15 cellular contexts compared by ENCODE assay signal in the genomic region with DNA sequence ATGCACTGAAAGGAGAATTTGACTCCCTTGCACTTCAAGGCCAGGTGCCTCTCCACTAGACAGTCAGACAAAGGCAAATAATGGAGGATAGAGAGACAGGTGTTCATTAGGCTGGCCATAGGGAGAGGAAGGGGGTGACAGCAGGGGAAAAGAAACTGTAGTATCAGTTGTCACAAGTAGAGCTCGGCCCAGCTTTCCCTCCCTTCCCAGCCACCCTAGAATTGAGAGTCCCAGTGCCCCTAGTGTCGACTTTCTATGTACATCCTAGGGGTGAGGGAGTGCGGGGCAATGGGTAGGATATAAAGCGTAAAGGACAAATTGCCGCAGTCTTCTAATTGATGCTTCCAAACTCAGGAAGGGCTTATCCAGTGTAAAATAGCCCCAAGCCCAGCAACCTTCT. TPM values are rescaled to one million over a fixed set of nuclear protein-coding genes. Genes with fewer than 3 reads are reported as not detected.
A peak's percentile ranks its signal among the peaks of the same experiment; 100 is the strongest.
DNase-seq lines count a peak whose midpoint lies in the region; ATAC-seq and TF ChIP-seq lines count a peak whose summit lies in the region.
"Had no signal": no experiment of that assay in that cellular context is flagged by ENCODE, and none has a peak within 500 bp of the region (broad histone marks: within the 10 kb centered on the region; RNA-seq: fewer than 3 reads in every experiment).

No MANE protein-coding gene starts in this region.

- H2AK5ac ChIP-seq in H9 (ENCODE audit: insufficient read length, low read length), result no peak overlapping the region
- no peak overlapping the region for H2AK5ac ChIP-seq in neuronal stem cell (ENCODE audit: low read depth, low read length)

- DNase-seq in H9 (no peak), NCI-H2107 (lab: John Stamatoyannopoulos, UW) (peak; percentile 89), WTC11 (ENCODE audit: low spot score) (no peak), neuronal stem cell (ENCODE audit: low spot score) (no peak), RPMI8226 (no peak)
- no peak for DNase-seq in activated CD4-positive, alpha-beta T cell treated with anti-CD3 and anti-CD28 coated beads for 48 hours
- DNase-seq: activated T-cell treated with anti-CD3 and anti-CD28 coated beads, Interleukin-2, amount 50 U/mL, for 4 hours; CD4-positive, CD25-positive, alpha-beta regulatory T cell; natural killer cell; stimulated activated CD4-positive, alpha-beta T cell treated with anti-CD3 and anti-CD28 coated beads, Interleukin-12 subunit alpha, Interleukin-12 subunit beta, amount 100 ng/mL, for 4 hours had no signal

- H3K9me3 Mint-ChIP-seq in H9 (no peaks in the 10 kb centered on the region), WTC11 (no peaks in the 10 kb centered on the region)
- H3K9me3 Mint-ChIP-seq: activated T-cell treated with anti-CD3 and anti-CD28 coated beads, Interleukin-2, amount 50 U/mL, for 4 hours; CD4-positive, CD25-positive, alpha-beta regulatory T cell; natural killer cell had no signal

- H2BK15ac ChIP-seq in H9 (ENCODE audit: low read depth, low read length) (no peak overlapping the region), neuronal stem cell (ENCODE audit: low read length) (no peak overlapping the region)

- H3K4ac ChIP-seq in H9 (ENCODE audit: low read depth, low read length) (no peak overlapping the region), neuronal stem cell (ENCODE audit: low read length) (no peak overlapping the region)

- no peaks in the 10 kb centered on the region for H3K23me2 ChIP-seq in H9 (ENCODE audit: insufficient read length, low read depth, low read length, poor library complexity, severe bottlenecking)

- no CpG with 5 or more reads among the region's 5 CpGs for WGBS in H9 (ENCODE audit: extremely low coverage, insufficient read length, low lambda C conversion rate)
- WGBS in neuronal stem cell (ENCODE audit: extremely low coverage in 2 of 2, insufficient read length in 2 of 2, insufficient replicate concordance in 1 of 2), 2 donors, result no CpG with 5 or more reads among the region's 5 CpGs

- H3K36me3 Mint-ChIP-seq in H9 (ENCODE audit: insufficient read depth in 1 of 3, low read depth in 3 of 3) (peaks cover 0 to 15% (median 2%) of the 10 kb centered on the region in 3 experiments; a peak in 3 of 7 replicates), WTC11 (peaks cover 8% of the 10 kb centered on the region; the same call in 1 of the 2 replicates)

- H2BK120ac ChIP-seq in H9 (ENCODE audit: low read depth, low read length, poor library complexity, severe bottlenecking), result no peak overlapping the region
- no peak overlapping the region for H2BK120ac ChIP-seq in neuronal stem cell (ENCODE audit: low read depth, low read length)

- no peak overlapping the region for H3K4me2 ChIP-seq in H9 (ENCODE audit: insufficient read depth, insufficient read length, low read length)
- H3K4me2 ChIP-seq in neuronal stem cell (ENCODE audit: insufficient read depth, low read length, poor library complexity, severe bottlenecking), result no peak overlapping the region
- H3K4me2 ChIP-seq: KMS-11 had no signal

- H4K20me1 ChIP-seq in H9 (ENCODE audit: control insufficient read depth, insufficient read depth, insufficient read length), result peaks cover 3% of the 10 kb centered on the region

- CTCF ChIA-PET in WTC11 (lab: Charles Lee), result interaction anchor here (0.6 to 8.5 kb wide), 19 partner anchors 10 to 127 kb away, joined by 3 to 83 read pairs (median 4); no protein-coding TSS in a partner anchor

- H4K91ac ChIP-seq in H9 (ENCODE audit: insufficient read length, low read depth, low read length) (no peak overlapping the region), neuronal stem cell (ENCODE audit: low read depth, low read length, poor library complexity) (no peak overlapping the region)

- ATAC-seq in WTC11, result peak; percentile 23
- no peak for ATAC-seq in HG02571 (IDR thresholded peaks at IDR 0.05; ENCODE audit: unreplicated experiment)
- ATAC-seq in GM21737 (IDR thresholded peaks at IDR 0.05; ENCODE audit: unreplicated experiment), result no peak
- ATAC-seq: activated CD4-positive, CD25-positive, alpha-beta regulatory T cell treated with anti-CD3 and anti-CD28 coated beads, Interleukin-2, amount 50 U/mL, for 24 hours; natural killer cell; SK-N-SH treated with all-trans-retinoic acid at 6 μM for 48 hours had no signal

- H3K36me3 ChIP-seq in neuronal stem cell (replicated peaks in 1 of 2; ENCODE audit: control insufficient read depth in 2 of 2, insufficient read depth in 2 of 2, low read length in 2 of 2), result peaks cover 12 to 55% of the 10 kb centered on the region in 2 donors

- H3K27ac ChIP-seq in H9 (ENCODE audit: insufficient read length, low read depth, low read length) (no peak overlapping the region), neuronal stem cell (replicated peaks; ENCODE audit: low read length) (no peak overlapping the region)
- H3K27ac ChIP-seq: KMS-11 had no signal

- H3K56ac ChIP-seq in H9 (ENCODE audit: insufficient read length, low read depth, low read length), result no peak overlapping the region

- H3K4me3 ChIP-seq in neuronal stem cell (ENCODE audit: low read length in 2 of 2), result no peak overlapping the region

- H3K23ac ChIP-seq in H9 (ENCODE audit: insufficient read length, low read depth, low read length) (no peak overlapping the region), neuronal stem cell (ENCODE audit: low read depth, low read length, poor library complexity) (no peak overlapping the region)

- H3K79me2 ChIP-seq in H9 (ENCODE audit: insufficient read depth, low read length), result no peaks in the 10 kb centered on the region

- H2BK20ac ChIP-seq in H9 (ENCODE audit: low read depth, low read length, poor library complexity, severe bottlenecking), result no peak overlapping the region

- H3K14ac ChIP-seq in H9 (ENCODE audit: insufficient read depth, low read length) (no peak overlapping the region), neuronal stem cell (ENCODE audit: low read length) (no peak overlapping the region)

- H3K4me3 Mint-ChIP-seq in H9, result no peak overlapping the region
- no peak overlapping the region for H3K4me3 Mint-ChIP-seq in WTC11
- H3K4me3 Mint-ChIP-seq: activated T-cell treated with anti-CD3 and anti-CD28 coated beads, Interleukin-2, amount 50 U/mL, for 4 hours; CD4-positive, CD25-positive, alpha-beta regulatory T cell; natural killer cell had no signal

- no peaks in the 10 kb centered on the region for H3K9me3 ChIP-seq in H9 (ENCODE audit: control insufficient read depth, low read depth, low read length)
- no peaks in the 10 kb centered on the region for H3K9me3 ChIP-seq in neuronal stem cell (replicated peaks in 1 of 2; ENCODE audit: control insufficient read depth in 2 of 2, insufficient read depth in 1 of 2, low read depth in 1 of 2, low read length in 2 of 2)

- H3K79me1 ChIP-seq in H9 (ENCODE audit: insufficient read depth, low read depth, low read length, poor library complexity, severe bottlenecking) (no peaks in the 10 kb centered on the region), neuronal stem cell (ENCODE audit: low read depth, low read length) (no peaks in the 10 kb centered on the region)

- H3K27ac Mint-ChIP-seq in H9 (peak overlapping the region in 1 of 3 experiments; percentile 17; a peak in 2 of 7 replicates), WTC11 (0 out of 2 replicates have a peak overlapping the region, but pooled peaks have one; percentile 16)
- H3K27ac Mint-ChIP-seq: natural killer cell had no signal

- H3K9ac ChIP-seq in H9 (ENCODE audit: extremely low read depth, insufficient read length, low read length) (no peak overlapping the region), neuronal stem cell (ENCODE audit: low read depth, low read length, poor library complexity) (no peak overlapping the region)
- H3K9ac ChIP-seq: KMS-11 had no signal

- no peaks in the 10 kb centered on the region for H3K27me3 ChIP-seq in H9 (ENCODE audit: insufficient read depth, low read length)
- no peaks in the 10 kb centered on the region for H3K27me3 ChIP-seq in neuronal stem cell (ENCODE audit: control insufficient read depth in 3 of 3, insufficient read depth in 3 of 3, low read depth in 1 of 3, low read length in 3 of 3)

- H4K5ac ChIP-seq in H9 (ENCODE audit: insufficient read length, low read depth, low read length), result no peak overlapping the region

- no peak overlapping the region for H4K8ac ChIP-seq in H9 (replicated peaks; ENCODE audit: insufficient read length, low read depth, low read length)
- H4K8ac ChIP-seq in neuronal stem cell (ENCODE audit: low read depth, low read length), result no peak overlapping the region

- peaks cover 29 to 38% of the 10 kb centered on the region in 2 experiments for H3K4me1 Mint-ChIP-seq in H9
- H3K4me1 Mint-ChIP-seq in WTC11, result peaks cover 48% of the 10 kb centered on the region

- H2BK5ac ChIP-seq in H9 (ENCODE audit: insufficient read length, low read length), result no peak overlapping the region
- H2BK5ac ChIP-seq in neuronal stem cell (ENCODE audit: low read length), result no peak overlapping the region

- H2BK12ac ChIP-seq in H9 (ENCODE audit: insufficient read length, low read depth, low read length) (no peak overlapping the region), neuronal stem cell (ENCODE audit: low read length) (no peak overlapping the region)

- no peak overlapping the region for H2AFZ ChIP-seq in H9 (ENCODE audit: low read length)
- H2AFZ ChIP-seq in neuronal stem cell (ENCODE audit: low read length), result no peak overlapping the region

- TF ChIP-seq CTCF in H9 (conservative IDR thresholded peaks at IDR 0.05), result peak; percentile 27; the same call in 2 of the 3 replicates
- no peak for TF ChIP-seq CTCF in WTC11 (IDR thresholded peaks at IDR 0.05)

- H3T11ph ChIP-seq in H9 (ENCODE audit: low read length), result no peak overlapping the region

- H3K18ac ChIP-seq in H9 (ENCODE audit: insufficient read length, low read depth, low read length) (no peak overlapping the region), neuronal stem cell (ENCODE audit: low read length) (peak overlapping the region; percentile 29)

- peaks cover 12% of the 10 kb centered on the region; the same call in 1 of the 2 replicates for H3K4me1 ChIP-seq in H9 (ENCODE audit: insufficient read depth, low read length)
- peaks cover 2 to 7% of the 10 kb centered on the region in 2 donors for H3K4me1 ChIP-seq in neuronal stem cell (ENCODE audit: control insufficient read depth in 2 of 2, insufficient read depth in 1 of 2, low read depth in 1 of 2, low read length in 2 of 2)

- H3K27me3 Mint-ChIP-seq in H9 (ENCODE audit: low read depth) (no peaks in the 10 kb centered on the region), WTC11 (ENCODE audit: low read depth) (no peaks in the 10 kb centered on the region)
- H3K27me3 Mint-ChIP-seq: CD4-positive, CD25-positive, alpha-beta regulatory T cell had no signal

- POLR2A ChIA-PET in WTC11 (lab: Charles Lee), result interaction anchor here (0.6 kb wide), 1 partner anchor 100 kb away, joined by 3 read pairs; no protein-coding TSS in a partner anchor

RNA-seq across cellular contexts. Expression of a gene that starts 39.0 kb away (rescaled TPM):
- total RNA-seq in H9 (2021) (94.1 and 108 TPM in 2 replicates), WTC11 (2021) (103 to 114 TPM (median 108 TPM) in 3 replicates)
- polyA plus RNA-seq in neuronal stem cell (2013, experiment 1 of 2), result 91.0 TPM
- 91.7 TPM for polyA plus RNA-seq in neuronal stem cell (2013, experiment 2 of 2)

RNA-seq across cellular contexts. Expression of a gene that starts 54.7 kb away (rescaled TPM):
- 927 and 936 TPM in 2 replicates for total RNA-seq in H9 (2021)
- total RNA-seq in WTC11 (2021), result 971 to 1,064 TPM (median 1,005 TPM) in 3 replicates
- polyA plus RNA-seq in neuronal stem cell (2013, experiment 1 of 2), result 527 TPM
- polyA plus RNA-seq in neuronal stem cell (2013, experiment 2 of 2), result 548 TPM
